Comparison of ENCODE assay signal across 10 cellular contexts in the genomic region with DNA sequence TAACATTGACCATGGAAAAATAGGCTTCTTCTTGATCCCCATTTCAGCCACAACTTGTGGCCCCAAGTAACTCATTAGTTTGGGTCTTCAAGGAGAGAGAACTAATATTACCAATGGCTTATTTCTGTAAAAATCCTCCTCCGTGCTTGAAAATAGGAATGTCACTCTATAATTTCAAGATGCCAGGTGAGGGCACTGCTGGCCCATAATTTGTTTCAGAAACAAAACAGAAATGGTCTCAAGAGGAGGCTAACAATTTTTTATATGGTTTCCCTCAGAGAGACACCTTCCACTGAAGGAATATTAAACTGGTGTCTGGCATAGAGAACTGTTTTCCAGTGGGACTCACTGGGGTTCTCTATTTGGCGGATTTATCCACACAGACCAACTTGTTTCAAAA.
DNase-seq lines count a peak whose midpoint lies in the region; ATAC-seq and TF ChIP-seq lines count a peak whose summit lies in the region.
"Had no signal": no experiment of that assay in that cellular context is flagged by ENCODE, and none has a peak within 500 bp of the region (broad histone marks: within the 10 kb centered on the region; RNA-seq: fewer than 3 reads in every experiment).

No MANE protein-coding gene starts in this region.

- no peaks in the 10 kb centered on the region for H3K4me1 ChIP-seq in breast epithelium
- H3K4me1 ChIP-seq in OCI-LY7 (ENCODE audit: insufficient read depth, low read length, poor library complexity, severe bottlenecking): no peaks in the 10 kb centered on the region
- no peaks in the 10 kb centered on the region for H3K4me1 ChIP-seq in tibial artery
- H3K4me1 ChIP-seq: BLaER1 treated with 17β-estradiol and CSF1 and Interleukin-3, amounts not matched to agents 10 nM and 100 nM had no signal

- no peaks in the 10 kb centered on the region for H3K9me3 ChIP-seq in breast epithelium
- no peaks in the 10 kb centered on the region for H3K9me3 ChIP-seq in OCI-LY7 (ENCODE audit: low read length)
- H3K9me3 ChIP-seq in tibial artery: no peaks in the 10 kb centered on the region
- H3K9me3 ChIP-seq: BLaER1 treated with 17β-estradiol and CSF1 and Interleukin-3, amounts not matched to agents 10 nM and 100 nM had no signal

- no peaks in the 10 kb centered on the region for H3K27me3 ChIP-seq in breast epithelium
- no peaks in the 10 kb centered on the region for H3K27me3 ChIP-seq in tibial artery
- H3K27me3 ChIP-seq: BLaER1 treated with 17β-estradiol and CSF1 and Interleukin-3, amounts not matched to agents 10 nM and 100 nM had no signal

- H2AFZ ChIP-seq in OCI-LY7 (ENCODE audit: low read length): no peak overlapping the region; the same call in 1 of the 2 replicates

- no peak overlapping the region for H3K27ac Mint-ChIP-seq in MCF 10A (ENCODE audit: low read depth, unreplicated experiment)
- no peak overlapping the region for H3K27ac Mint-ChIP-seq in activated CD4-positive, alpha-beta memory T cell treated with anti-CD3 and anti-CD28 coated beads, Interleukin-2, amount 10 ng/mL, durations not matched to agents 7 days and 5 days

- CTCF ChIA-PET in MCF 10A (lab: Yijun Ruan, JAX) (interaction anchor here (0.6 to 4.7 kb wide), 22 partner anchors 12 to 940 kb away, joined by 3 to 40 read pairs (median 5); a partner anchor contains a TSS), OCI-LY7 (lab: Charles Lee; ENCODE audit: unreplicated experiment) (no interaction called here)
- CTCF ChIA-PET in activated CD4-positive, alpha-beta memory T cell treated with anti-CD3 and anti-CD28 coated beads, Interleukin-2, amount 10 ng/mL, durations not matched to agents 7 days and 5 days (lab: Charles Lee): no interaction called here

- TF ChIP-seq CTCF in MCF 10A (IDR thresholded peaks at IDR 0.05; ENCODE audit: unreplicated experiment) (peak; percentile 49), breast epithelium (IDR thresholded peaks at IDR 0.05) (peak in 1 of 3 donors; percentile 13), OCI-LY7 (conservative IDR thresholded peaks at IDR 0.05; ENCODE audit: low read length) (peak; percentile 71), foreskin fibroblast (IDR thresholded peaks at IDR 0.05; ENCODE audit: low read depth, low read length) (peak; percentile 33), tibial artery (IDR thresholded peaks at IDR 0.05) (peak; percentile 15 to 34), coronary artery (IDR thresholded peaks at IDR 0.05) (no peak)

- DNase-seq in MCF 10A (ENCODE audit: unreplicated experiment) (peak; percentile 34), breast epithelium (ENCODE audit: low spot score in 2 of 2) (no peak), OCI-LY7 (ENCODE audit: low spot score) (peak; percentile 34), foreskin fibroblast (peak in 1 of 2 donors; percentile 61), tibial artery (no peak), coronary artery (ENCODE audit: low spot score) (no peak)
- DNase-seq in activated CD4-positive, alpha-beta memory T cell treated with anti-CD3 and anti-CD28 coated beads, Interleukin-2, amount 10 ng/mL, durations not matched to agents 7 days and 5 days: no peak
- DNase-seq: activated CD4-positive, alpha-beta T cell treated with anti-CD3 and anti-CD28 coated beads, Interleukin-2, amount 50 U/mL, for 48 hours had no signal

- H3K4me1 Mint-ChIP-seq in MCF 10A (ENCODE audit: insufficient read depth, unreplicated experiment): no peaks in the 10 kb centered on the region
- H3K4me1 Mint-ChIP-seq in activated CD4-positive, alpha-beta memory T cell treated with anti-CD3 and anti-CD28 coated beads, Interleukin-2, amount 10 ng/mL, durations not matched to agents 7 days and 5 days: no peaks in the 10 kb centered on the region

- BruUV-seq in MCF 10A (replicated peaks; lab: Mats Ljungman, UMichigan) (no TSS peak), OCI-LY7 (replicated peaks; lab: Mats Ljungman, UMichigan) (no TSS peak)

- TF ChIP-seq POLR2A in breast epithelium (IDR thresholded peaks at IDR 0.05): no peak

- no peaks in the 10 kb centered on the region for H3K9me3 Mint-ChIP-seq in MCF 10A (ENCODE audit: unreplicated experiment)
- peaks cover 3% of the 10 kb centered on the region for H3K9me3 Mint-ChIP-seq in activated CD4-positive, alpha-beta memory T cell treated with anti-CD3 and anti-CD28 coated beads, Interleukin-2, amount 10 ng/mL, durations not matched to agents 7 days and 5 days

- no peak overlapping the region for H3K27ac ChIP-seq in breast epithelium
- H3K27ac ChIP-seq in OCI-LY7 (ENCODE audit: low read depth, low read length, poor library complexity, severe bottlenecking): no peak overlapping the region
- no peak overlapping the region for H3K27ac ChIP-seq in tibial artery
- H3K27ac ChIP-seq in coronary artery: no peak overlapping the region
- H3K27ac ChIP-seq: BLaER1 treated with 17β-estradiol and CSF1 and Interleukin-3, amounts not matched to agents 10 nM and 100 nM had no signal

- no peaks in the 10 kb centered on the region for H3K9me2 ChIP-seq in OCI-LY7 (ENCODE audit: insufficient read depth, low read length)

- H3K4me3 Mint-ChIP-seq in MCF 10A (ENCODE audit: unreplicated experiment): no peak overlapping the region
- no peak overlapping the region for H3K4me3 Mint-ChIP-seq in activated CD4-positive, alpha-beta memory T cell treated with anti-CD3 and anti-CD28 coated beads, Interleukin-2, amount 10 ng/mL, durations not matched to agents 7 days and 5 days

- no peaks in the 10 kb centered on the region for H3K36me3 ChIP-seq in breast epithelium
- H3K36me3 ChIP-seq in OCI-LY7 (ENCODE audit: insufficient read depth, low read length): no peaks in the 10 kb centered on the region
- no peaks in the 10 kb centered on the region for H3K36me3 ChIP-seq in tibial artery
- H3K36me3 ChIP-seq: BLaER1 treated with 17β-estradiol and CSF1 and Interleukin-3, amounts not matched to agents 10 nM and 100 nM had no signal

- ATAC-seq in GM21723 (IDR thresholded peaks at IDR 0.05; ENCODE audit: unreplicated experiment): no peak

- POLR2A ChIA-PET in MCF 10A (lab: Yijun Ruan, JAX) (no interaction called here), OCI-LY7 (lab: Charles Lee) (interaction anchor here (0.7 to 1.5 kb wide), 2 partner anchors 12 to 518 kb away, joined by 3 to 5 read pairs; no protein-coding TSS in a partner anchor)
- POLR2A ChIA-PET in activated CD4-positive, alpha-beta memory T cell treated with anti-CD3 and anti-CD28 coated beads, Interleukin-2, amount 10 ng/mL, durations not matched to agents 7 days and 5 days (lab: Charles Lee): no interaction called here

- H3K79me2 ChIP-seq in OCI-LY7 (ENCODE audit: insufficient read depth, low read depth, low read length): no peaks in the 10 kb centered on the region

- no peaks in the 10 kb centered on the region for H3K36me3 Mint-ChIP-seq in MCF 10A (ENCODE audit: insufficient read depth, unreplicated experiment)
- no peaks in the 10 kb centered on the region for H3K36me3 Mint-ChIP-seq in activated CD4-positive, alpha-beta memory T cell treated with anti-CD3 and anti-CD28 coated beads, Interleukin-2, amount 10 ng/mL, durations not matched to agents 7 days and 5 days (ENCODE audit: low read depth)

- H3K27me3 Mint-ChIP-seq in MCF 10A (ENCODE audit: insufficient read depth, unreplicated experiment): peaks cover 43% of the 10 kb centered on the region
- no peaks in the 10 kb centered on the region for H3K27me3 Mint-ChIP-seq in activated CD4-positive, alpha-beta memory T cell treated with anti-CD3 and anti-CD28 coated beads, Interleukin-2, amount 10 ng/mL, durations not matched to agents 7 days and 5 days

- no peaks in the 10 kb centered on the region for H4K20me1 ChIP-seq in OCI-LY7 (ENCODE audit: insufficient read depth, low read length)
- H4K20me1 ChIP-seq: BLaER1 treated with 17β-estradiol and CSF1 and Interleukin-3, amounts not matched to agents 10 nM and 100 nM had no signal

- intact Hi-C loops in MCF 10A (cut with micrococcal nuclease) (loop anchor here (1.0 to 10.0 kb wide), 6 partner anchors 418 to 940 kb away; a partner anchor contains a TSS), breast epithelium (cut with DNase I; ENCODE audit: low total_unique reads) (no loop called here), OCI-LY7 (cut with micrococcal nuclease; ENCODE audit: unreplicated experiment) (loop anchor here (1.0 to 10.0 kb wide), 3 partner anchors 272 to 942 kb away; no protein-coding TSS in a partner anchor), tibial artery (cut with DNase I; ENCODE audit: low total_unique reads) (loop anchor here (10.0 kb wide), 1 partner anchor 692 kb away; a partner anchor contains a TSS)

- H3K4me2 ChIP-seq in OCI-LY7 (ENCODE audit: low read length): no peak overlapping the region
- H3K4me2 ChIP-seq: BLaER1 treated with 17β-estradiol and CSF1 and Interleukin-3, amounts not matched to agents 10 nM and 100 nM had no signal

- H3K4me3 ChIP-seq in breast epithelium: no peak overlapping the region
- H3K4me3 ChIP-seq in OCI-LY7 (ENCODE audit: low read depth, low read length, poor library complexity, severe bottlenecking): no peak overlapping the region
- H3K4me3 ChIP-seq in foreskin fibroblast (ENCODE audit: low read depth in 1 of 2, low read length in 2 of 2): no peak overlapping the region
- H3K4me3 ChIP-seq in tibial artery: no peak overlapping the region
- H3K4me3 ChIP-seq in coronary artery: no peak overlapping the region
- H3K4me3 ChIP-seq: BLaER1 treated with 17β-estradiol and CSF1 and Interleukin-3, amounts not matched to agents 10 nM and 100 nM had no signal

Comparison
In these comparisons a context has a peak if more than half of its experiments do, and no peak if none do; other contexts are left out.
1. DNase-seq: peak in MCF 10A (single experiment) and OCI-LY7 (single experiment); none in breast epithelium (0 of 2), tibial artery (0 of 2), coronary artery (single experiment) and activated CD4-positive, alpha-beta memory T cell treated with anti-CD3 and anti-CD28 coated beads, Interleukin-2, amount 10 ng/mL, durations not matched to agents 7 days and 5 days (single experiment).